8 cellular contexts compared by ENCODE assay signal in genomic region chr7:45111298-45112223, GRCh38. TPM values are rescaled to one million over a fixed set of nuclear protein-coding genes. Genes with fewer than 3 reads are reported as not detected.
A peak's percentile ranks its signal among the peaks of the same experiment; 100 is the strongest.
DNase-seq lines count a peak whose midpoint lies in the region; ATAC-seq and TF ChIP-seq lines count a peak whose summit lies in the region.

TBRG4 (minus strand) TSS chr7:45111697; CDS start chr7:45109237, 2,460 bp downstream.

- H3K27ac Mint-ChIP-seq in activated naive CD4-positive, alpha-beta T cell treated with anti-CD3 and anti-CD28 coated beads, Interleukin-2, amount 50 U/mL, for 72 hours, result peak within 1 kb of the TSS; percentile 98 to 99

- peak; percentile 88 for TF ChIP-seq POLR2A in GM10847 (IDR thresholded peaks at IDR 0.05; ENCODE audit: extremely low read depth, insufficient read length)

- no peaks in the 10 kb centered on the region for H3K9me3 Mint-ChIP-seq in activated naive CD4-positive, alpha-beta T cell treated with anti-CD3 and anti-CD28 coated beads, Interleukin-2, amount 50 U/mL, for 72 hours

- peak within 1 kb of the TSS; percentile 90 for H3K27ac ChIP-seq in temporal lobe (ENCODE audit: low read depth, low read length)

- ATAC-seq in HG02610 (IDR thresholded peaks at IDR 0.05; ENCODE audit: unreplicated experiment) (peak; percentile 93), SK-N-SH treated with all-trans-retinoic acid at 6 μM for 48 hours (peak; percentile 95)
- peak; percentile 98 to 99 for ATAC-seq in activated naive CD4-positive, alpha-beta T cell treated with anti-CD3 and anti-CD28 coated beads, Interleukin-2, amount 50 U/mL, for 72 hours

- DNase-seq in NCI-H1092 (lab: John Stamatoyannopoulos, UW), result peak; percentile 95
- DNase-seq in activated naive CD4-positive, alpha-beta T cell treated with anti-CD3 and anti-CD28 coated beads, Interleukin-2, amount 50 U/mL, for 72 hours (ENCODE audit: low spot score in 2 of 2), result peak; percentile 93 to 94
- peak; percentile 58 for DNase-seq in glomerular endothelial cell (ENCODE audit: extremely low read depth, low read depth, low spot score)
- DNase-seq in occipital lobe (lab: John Stamatoyannopoulos, UW), result peak; percentile 83

- peaks cover 34 to 43% of the 10 kb centered on the region in 2 donors for H3K36me3 Mint-ChIP-seq in activated naive CD4-positive, alpha-beta T cell treated with anti-CD3 and anti-CD28 coated beads, Interleukin-2, amount 50 U/mL, for 72 hours

TF ChIP-seq in SK-N-SH treated with all-trans-retinoic acid at 6 μM for 48 hours, 23 proteins besides CTCF, POLR2A, EP300 and RAD21:
- TF ChIP-seq PATZ1 (CRISPR knock-in tag; IDR thresholded peaks at IDR 0.05; ENCODE audit: borderline replicate concordance) (peak; percentile 16; the same call in 1 of the 2 replicates), TCF4 (CRISPR knock-in tag; IDR thresholded peaks at IDR 0.05; ENCODE audit: borderline replicate concordance) (0 out of 2 replicates have a peak, but pooled peaks have one; percentile 29), ZNF8 (CRISPR knock-in tag; IDR thresholded peaks at IDR 0.05) (peak; percentile 54; the same call in 1 of the 2 replicates), ESRRG (CRISPR knock-in tag; IDR thresholded peaks at IDR 0.05) (no peak), TSHZ2 (CRISPR knock-in tag; IDR thresholded peaks at IDR 0.05) (no peak), ZFP30 (CRISPR knock-in tag; IDR thresholded peaks at IDR 0.05) (peak; percentile 33; the same call in 1 of the 2 replicates), ZC3H10 (CRISPR knock-in tag; IDR thresholded peaks at IDR 0.05) (no peak), RARB (CRISPR knock-in tag; IDR thresholded peaks at IDR 0.05) (no peak), GLIS3 (CRISPR knock-in tag; IDR thresholded peaks at IDR 0.05) (peak; percentile 59; the same call in 1 of the 2 replicates), CSDC2 (CRISPR knock-in tag; IDR thresholded peaks at IDR 0.05) (no peak), ZFP3 (CRISPR knock-in tag; IDR thresholded peaks at IDR 0.05) (no peak; the same call in 1 of the 2 replicates), POU6F1 (CRISPR knock-in tag; IDR thresholded peaks at IDR 0.05; ENCODE audit: borderline replicate concordance, low read depth) (no peak), ISL1 (CRISPR knock-in tag; IDR thresholded peaks at IDR 0.05) (no peak), SNAI2 (CRISPR knock-in tag; IDR thresholded peaks at IDR 0.05) (no peak), CREB5 (CRISPR knock-in tag; IDR thresholded peaks at IDR 0.05; ENCODE audit: low read depth) (0 out of 2 replicates have a peak, but pooled peaks have one; percentile 12), PPARA (CRISPR knock-in tag; IDR thresholded peaks at IDR 0.05; ENCODE audit: borderline replicate concordance) (no peak), ZNF565 (CRISPR knock-in tag; conservative IDR thresholded peaks at IDR 0.05; ENCODE audit: low read depth) (no peak), TOX (CRISPR knock-in tag; IDR thresholded peaks at IDR 0.05; ENCODE audit: borderline replicate concordance) (no peak; the same call in 1 of the 2 replicates), BACH2 (CRISPR knock-in tag; IDR thresholded peaks at IDR 0.05; ENCODE audit: borderline replicate concordance) (no peak), OSR1 (CRISPR knock-in tag; IDR thresholded peaks at IDR 0.05) (no peak), ZNF70 (CRISPR knock-in tag; IDR thresholded peaks at IDR 0.05) (peak; percentile 45; the same call in 1 of the 2 replicates), ARNTL (CRISPR knock-in tag; IDR thresholded peaks at IDR 0.05; ENCODE audit: borderline replicate concordance, low read depth) (no peak), CSRNP3 (CRISPR knock-in tag; IDR thresholded peaks at IDR 0.05) (no peak; the same call in 1 of the 2 replicates)

RNA-seq across cellular contexts. Expression of gene TBRG4, which starts in this region (rescaled TPM):
- 100 to 1,000 TPM; 138 to 184 TPM for total RNA-seq in activated naive CD4-positive, alpha-beta T cell treated with anti-CD3 and anti-CD28 coated beads, Interleukin-2, amount 50 U/mL, for 72 hours
- total RNA-seq in glomerular endothelial cell, result 38.2 and 52.5 TPM in 2 replicates
- total RNA-seq in occipital lobe, result 47.4 TPM
- 35.9 TPM for total RNA-seq in temporal lobe

Comparison
In these comparisons a context has a peak if more than half of its experiments do, and no peak if none do; other contexts are left out.
1. Peak in every context shown above with its lines: DNase-seq, ATAC-seq and H3K27ac ChIP-seq.